ENCODE assay signal across 9 cellular contexts in genomic region chr10:79346388-79347225, GRCh38.
DNase-seq lines count a peak whose midpoint lies in the region; ATAC-seq and TF ChIP-seq lines count a peak whose summit lies in the region.
"Had no signal": no experiment of that assay in that cellular context is flagged by ENCODE, and none has a peak within 500 bp of the region (broad histone marks: within the 10 kb centered on the region; RNA-seq: fewer than 3 reads in every experiment).

No MANE protein-coding gene starts in this region.

- peaks cover 22% of the 10 kb centered on the region for H3K36me3 ChIP-seq in OCI-LY3 (replicated peaks; ENCODE audit: low read depth, low read length)

- H3K9me3 ChIP-seq in OCI-LY3 (ENCODE audit: insufficient read depth, low read length), result no peaks in the 10 kb centered on the region
- H3K9me3 ChIP-seq: adrenal gland had no signal

- peak; percentile 33 for DNase-seq in NCI-H748 (lab: John Stamatoyannopoulos, UW; ENCODE audit: unreplicated experiment)
- DNase-seq in NCI-H748 treated with DMSO at 0.1 percent for 48 hours (lab: John Stamatoyannopoulos, UW), result no peak
- no peak for DNase-seq in epithelial cell of prostate (ENCODE audit: low read depth, low spot score)
- DNase-seq in skeletal muscle cell (ENCODE audit: low read depth), result no peak
- DNase-seq in germinal center (ENCODE audit: low spot score), result no peak

- H4K20me1 ChIP-seq in OCI-LY3 (ENCODE audit: insufficient read depth, low read length), result peaks cover 31% of the 10 kb centered on the region

- peak overlapping the region; percentile 99 for H3K9ac ChIP-seq in OCI-LY3 (ENCODE audit: low read length)

- no peaks in the 10 kb centered on the region for H3K27me3 ChIP-seq in OCI-LY3 (ENCODE audit: low read depth, low read length)
- H3K27me3 ChIP-seq: adrenal gland had no signal

- H2AFZ ChIP-seq in OCI-LY3 (ENCODE audit: low read depth, low read length), result peak overlapping the region; percentile 73

- no peak overlapping the region for H3K27ac ChIP-seq in OCI-LY3 (ENCODE audit: low read length)
- H3K27ac ChIP-seq in epithelial cell of prostate, result peak overlapping the region; percentile 85

- ATAC-seq in HG03139 (IDR thresholded peaks at IDR 0.05; ENCODE audit: unreplicated experiment), result no peak
- ATAC-seq in GM19467 (IDR thresholded peaks at IDR 0.05; ENCODE audit: unreplicated experiment), result no peak

- peaks cover 36% of the 10 kb centered on the region for H3K79me2 ChIP-seq in OCI-LY3 (ENCODE audit: low read length)

- peaks cover 16% of the 10 kb centered on the region for H3K4me1 ChIP-seq in OCI-LY3 (ENCODE audit: low read length)

- peak overlapping the region; percentile 90 for H3K4me2 ChIP-seq in OCI-LY3 (ENCODE audit: low read length)

- no peak for TF ChIP-seq CTCF in OCI-LY3 (IDR thresholded peaks at IDR 0.05; ENCODE audit: low read depth, low read length)

- H3K4me3 ChIP-seq in OCI-LY3 (ENCODE audit: low read length) (peak overlapping the region; percentile 99), skeletal muscle cell (ENCODE audit: low read depth, low read length) (peak overlapping the region; percentile 8)
